In the genomic region with DNA sequence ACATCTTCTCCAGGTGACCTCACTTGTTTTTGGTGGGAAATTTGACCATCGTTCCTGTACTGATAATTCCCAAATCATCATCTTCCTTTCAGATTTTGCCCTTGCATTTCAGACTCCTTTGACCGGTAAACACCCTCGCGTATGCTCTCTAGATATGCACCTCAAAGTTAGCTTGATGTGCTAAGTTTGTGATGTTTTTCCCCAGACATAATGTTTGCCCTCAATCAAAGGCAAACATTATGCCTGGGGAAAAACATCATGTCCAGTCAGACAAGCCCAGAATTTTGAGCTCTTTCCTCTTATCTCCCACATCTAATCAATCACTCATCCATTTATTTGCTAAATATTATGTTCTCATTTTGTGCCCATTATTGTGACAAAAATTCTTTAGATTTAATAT, we compare ENCODE assay signal across 20 cellular contexts.
"Had no signal": no experiment of that assay in that cellular context is flagged by ENCODE, and none has a peak within 500 bp of the region (broad histone marks: within the 10 kb centered on the region; RNA-seq: fewer than 3 reads in every experiment).

No MANE protein-coding gene starts in this region.

- H3K9me3 Mint-ChIP-seq: activated B cell treated with CpG ODN at 0.5 μM for 24 hours; activated CD4-positive, alpha-beta T cell treated with anti-CD3 and anti-CD28 coated beads, Interleukin-2, amount 10 ng/mL, durations not matched to agents 7 days and 5 days; activated naive CD8-positive, alpha-beta T cell treated with anti-CD3 and anti-CD28 coated beads, Interleukin-2, amount 10 ng/mL, durations not matched to agents 7 days and 5 days; T-helper 1 cell treated with Interleukin-12 subunit alpha and Interleukin-12 subunit beta and Interleukin-4 antibody, amounts not matched to agents 30 μg/mL and 1 μg/mL, for 36 hours had no signal

- H3K27ac ChIP-seq: brain microvascular endothelial cell, foreskin keratinocyte, right atrium auricular region, skin epidermis, stomach, testis had no signal

- H3K4me3 Mint-ChIP-seq: activated B cell treated with CpG ODN at 0.5 μM for 24 hours; activated CD4-positive, alpha-beta T cell treated with anti-CD3 and anti-CD28 coated beads, Interleukin-2, amount 10 ng/mL, durations not matched to agents 7 days and 5 days; activated naive CD8-positive, alpha-beta T cell treated with anti-CD3 and anti-CD28 coated beads, Interleukin-2, amount 10 ng/mL, durations not matched to agents 7 days and 5 days; nephron progenitor cell; T-helper 1 cell treated with Interleukin-12 subunit alpha and Interleukin-12 subunit beta and Interleukin-4 antibody, amounts not matched to agents 30 μg/mL and 1 μg/mL, for 36 hours had no signal

- H3K4me3 ChIP-seq: right atrium auricular region, skin epidermis, stomach, testis had no signal

- DNase-seq: activated B cell treated with CpG ODN at 0.5 μM for 24 hours; activated CD4-positive, alpha-beta T cell treated with anti-CD3 and anti-CD28 coated beads, Interleukin-2, amount 10 ng/mL, durations not matched to agents 7 days and 5 days; activated effector memory CD4-positive, alpha-beta T cell treated with anti-CD3 and anti-CD28 coated beads, Interleukin-2, amount 50 U/mL, for 16 hours; activated naive CD8-positive, alpha-beta T cell treated with anti-CD3 and anti-CD28 coated beads, Interleukin-2, amount 10 ng/mL, durations not matched to agents 7 days and 5 days; anterior cingulate cortex; brain microvascular endothelial cell; cortex of kidney; effector CD4-positive, alpha-beta T cell; foreskin keratinocyte; glutamatergic neuron; hypothalamus; left ventricle myocardium superior; mesenchymal stem cell; nephron progenitor cell; occipital lobe; stomach; testis had no signal

- H3K27me3 ChIP-seq: brain microvascular endothelial cell, foreskin keratinocyte, right atrium auricular region, stomach, testis had no signal

- H3K27ac Mint-ChIP-seq: activated B cell treated with CpG ODN at 0.5 μM for 24 hours; activated CD4-positive, alpha-beta T cell treated with anti-CD3 and anti-CD28 coated beads, Interleukin-2, amount 10 ng/mL, durations not matched to agents 7 days and 5 days; activated naive CD8-positive, alpha-beta T cell treated with anti-CD3 and anti-CD28 coated beads, Interleukin-2, amount 10 ng/mL, durations not matched to agents 7 days and 5 days; nephron progenitor cell; T-helper 1 cell treated with Interleukin-12 subunit alpha and Interleukin-12 subunit beta and Interleukin-4 antibody, amounts not matched to agents 30 μg/mL and 1 μg/mL, for 36 hours had no signal

- H3K27me3 Mint-ChIP-seq: activated B cell treated with CpG ODN at 0.5 μM for 24 hours; activated CD4-positive, alpha-beta T cell treated with anti-CD3 and anti-CD28 coated beads, Interleukin-2, amount 10 ng/mL, durations not matched to agents 7 days and 5 days; activated naive CD8-positive, alpha-beta T cell treated with anti-CD3 and anti-CD28 coated beads, Interleukin-2, amount 10 ng/mL, durations not matched to agents 7 days and 5 days had no signal

- H3K36me3 ChIP-seq: brain microvascular endothelial cell, right atrium auricular region, stomach had no signal

- H3K9me3 ChIP-seq: right atrium auricular region, stomach, testis had no signal

- ATAC-seq: foreskin keratinocyte, left ventricle myocardium superior had no signal

- H3K4me1 ChIP-seq: foreskin keratinocyte, testis had no signal
